Comparison of ENCODE assay signal across 14 cellular contexts in genomic region chr7:28479507-28479947, GRCh38.
A peak's percentile ranks its signal among the peaks of the same experiment; 100 is the strongest.
DNase-seq lines count a peak whose midpoint lies in the region; ATAC-seq and TF ChIP-seq lines count a peak whose summit lies in the region.
"Had no signal": no experiment of that assay in that cellular context is flagged by ENCODE, and none has a peak within 500 bp of the region (broad histone marks: within the 10 kb centered on the region; RNA-seq: fewer than 3 reads in every experiment).

No MANE protein-coding gene starts in this region.

- 77 to 89% (median 84%) methylated on average over 6 of the region's 6 CpGs for WGBS in spleen, 5 donors

- no peaks in the 10 kb centered on the region for H3K36me3 ChIP-seq in spleen

- H3K4me3 ChIP-seq in GM12865 (ENCODE audit: low read depth, low read length), result no peak overlapping the region
- H3K4me3 ChIP-seq in spleen, result no peak overlapping the region

- TF ChIP-seq CTCF in GM12865 (IDR thresholded peaks at IDR 0.05; ENCODE audit: insufficient read depth, low read depth, low read length, missing control alignments) (no peak), spleen (IDR thresholded peaks at IDR 0.05 in 8 of 11, conservative IDR thresholded peaks at IDR 0.05 in 3 of 11) (no peak)

- ATAC-seq in GM19372 (IDR thresholded peaks at IDR 0.05; ENCODE audit: low read depth, unreplicated experiment) (peak; percentile 57), HG02759 (IDR thresholded peaks at IDR 0.05; ENCODE audit: unreplicated experiment) (peak; percentile 58), HG03432 (IDR thresholded peaks at IDR 0.05; ENCODE audit: unreplicated experiment) (peak; percentile 86)
- ATAC-seq: HCT116; naive thymus-derived CD4-positive, alpha-beta T cell had no signal

- DNase-seq in GM12865 (ENCODE audit: low read depth), result peak; percentile 96
- DNase-seq in spleen, result no peak
- DNase-seq in NCI-H345 (lab: John Stamatoyannopoulos, UW), result no peak
- DNase-seq in GM19238 (ENCODE audit: insufficient read length, low spot score), result no peak
- no peak for DNase-seq in stimulated activated CD4-positive, alpha-beta T cell treated with anti-CD3 and anti-CD28 coated beads, Interleukin-4, amount 100 ng/mL, for 1 hour
- DNase-seq: activated gamma-delta T cell treated with Interleukin-2 at 50 U/mL for 16 hours; naive thymus-derived CD4-positive, alpha-beta T cell; NCI-H510A treated with DMSO at 0.1 percent for 48 hours; SHP77 treated with DMSO at 0.1 percent for 48 hours; stimulated activated CD4-positive, alpha-beta T cell treated with anti-CD3 and anti-CD28 coated beads, Interleukin-12 subunit alpha, Interleukin-12 subunit beta, amount 100 ng/mL, for 4 hours had no signal

- no peaks in the 10 kb centered on the region for H3K9me3 ChIP-seq in spleen

- TF ChIP-seq POLR2A in spleen (IDR thresholded peaks at IDR 0.05), result no peak

- intact Hi-C loops in spleen (cut with DNase I; ENCODE audit: low total_unique reads), result no loop called here

- peaks cover 0 to 6% (median 0%) of the 10 kb centered on the region in 6 donors for H3K4me1 ChIP-seq in spleen

- H3K27ac ChIP-seq in spleen, result no peak overlapping the region

- peaks cover 0 to 20% (median 0%) of the 10 kb centered on the region in 7 donors for H3K27me3 ChIP-seq in spleen (replicated peaks in 1 of 7)
